Comparison of ENCODE assay signal across 18 cellular contexts in genomic region chr11:68891356-68891948, GRCh38. TPM values are rescaled to one million over a fixed set of nuclear protein-coding genes. Genes with fewer than 3 reads are reported as not detected.
A peak's percentile ranks its signal among the peaks of the same experiment; 100 is the strongest.
DNase-seq lines count a peak whose midpoint lies in the region; FAIRE-seq and TF ChIP-seq lines count a peak whose summit lies in the region.
"Had no signal": no experiment of that assay in that cellular context is flagged by ENCODE, and none has a peak within 500 bp of the region (broad histone marks: within the 10 kb centered on the region; RNA-seq: fewer than 3 reads in every experiment).

No MANE protein-coding gene starts in this region.

- H3K79me2 ChIP-seq in GM23248 (ENCODE audit: insufficient read depth) = no peaks in the 10 kb centered on the region

- TF ChIP-seq CTCF in chondrocyte (IDR thresholded peaks at IDR 0.05) (no peak), kidney (IDR thresholded peaks at IDR 0.05; ENCODE audit: borderline replicate concordance, extremely low read depth, insufficient read depth) (no peak)

- H3K27me3 Mint-ChIP-seq in chondrocyte (ENCODE audit: low read depth) = no peaks in the 10 kb centered on the region
- H3K27me3 Mint-ChIP-seq: activated CD4-positive, alpha-beta memory T cell treated with anti-CD3 and anti-CD28 coated beads for 36 hours; B cell; brain had no signal

- WGBS in GM23248 (ENCODE audit: low coverage in 1 of 2, low lambda C conversion rate in 2 of 2, missing lambda C conversion rate in 2 of 2), 2 experiments = 60 to 62% methylated on average over 17 of the region's 17 CpGs

- H3K36me3 ChIP-seq in GM23248 (ENCODE audit: low read depth) (peaks cover 14% of the 10 kb centered on the region; the same call in 1 of the 2 replicates), kidney (ENCODE audit: control insufficient read depth in 1 of 2, insufficient read depth in 2 of 2, low read length in 2 of 2) (peaks cover 12 to 26% of the 10 kb centered on the region in 2 donors)

- no peaks in the 10 kb centered on the region for H3K27me3 ChIP-seq in GM23248 (replicated peaks; ENCODE audit: insufficient read depth)
- H3K27me3 ChIP-seq: transverse colon had no signal

- H3K9me3 Mint-ChIP-seq in chondrocyte (ENCODE audit: low read depth) = no peaks in the 10 kb centered on the region
- H3K9me3 Mint-ChIP-seq: activated CD4-positive, alpha-beta memory T cell treated with anti-CD3 and anti-CD28 coated beads for 36 hours; activated T-helper 2 cell treated with anti-CD3 and anti-CD28 coated beads, Interferon-gamma antibody, Interleukin-2, Interleukin-4, amounts not matched to agents 10 μg/mL and 5 μg/mL and 100 μg/mL, durations not matched to agents 14 hours and 24 hours and 36 hours; brain; natural killer cell had no signal

- DNase-seq in GM23248 (no peak), chondrocyte (ENCODE audit: low spot score) (peak; percentile 68), kidney (no peak), NCI-H1930 (lab: John Stamatoyannopoulos, UW) (no peak), nucleus accumbens (lab: John Stamatoyannopoulos, UW) (no peak)
- DNase-seq in activated CD4-positive, alpha-beta T cell treated with anti-CD3 and anti-CD28 coated beads, Interleukin-2, amount 50 U/mL, for 1 hour = no peak
- no peak for DNase-seq in activated effector memory CD4-positive, alpha-beta T cell treated with anti-CD3 and anti-CD28 coated beads, Interleukin-2, amount 50 U/mL, for 16 hours
- DNase-seq: activated CD4-positive, alpha-beta memory T cell treated with anti-CD3 and anti-CD28 coated beads for 36 hours; DMS79; left colon; natural killer cell; NCI-H526 had no signal

- peaks cover 12% of the 10 kb centered on the region for H3K36me3 Mint-ChIP-seq in chondrocyte (ENCODE audit: low read depth)
- H3K36me3 Mint-ChIP-seq: natural killer cell had no signal

- in situ Hi-C loops in GM23248 (cut with MboI) = no loop called here

- peaks cover 27% of the 10 kb centered on the region for H3F3A ChIP-seq in GM23248 (ENCODE audit: insufficient read depth)

- no peak for FAIRE-seq in kidney (lab: Jason Lieb, UNC)

- peak overlapping the region; percentile 98 for H3K27ac Mint-ChIP-seq in chondrocyte (ENCODE audit: unreplicated experiment)
- H3K27ac Mint-ChIP-seq: activated CD4-positive, alpha-beta memory T cell treated with anti-CD3 and anti-CD28 coated beads for 36 hours; B cell had no signal

- no peaks in the 10 kb centered on the region for H3K9me2 ChIP-seq in GM23248 (ENCODE audit: insufficient read depth)

- no peaks in the 10 kb centered on the region for H4K20me1 ChIP-seq in GM23248 (ENCODE audit: insufficient read depth)

- H3K4me3 Mint-ChIP-seq in chondrocyte (ENCODE audit: unreplicated experiment) = peak overlapping the region; percentile 57
- H3K4me3 Mint-ChIP-seq: activated CD4-positive, alpha-beta memory T cell treated with anti-CD3 and anti-CD28 coated beads for 36 hours; B cell; brain; natural killer cell had no signal

- no peak overlapping the region for H2AFZ ChIP-seq in GM23248

- H3K4me3 ChIP-seq in GM23248 (no peak overlapping the region), kidney (ENCODE audit: low read length in 2 of 2) (no peak overlapping the region), skin epidermis (no peak overlapping the region)
- H3K4me3 ChIP-seq: transverse colon had no signal

- intact Hi-C loops in kidney (cut with DNase I) = no loop called here

- H3K4me2 ChIP-seq in GM23248 (ENCODE audit: unreplicated experiment) = peak overlapping the region; percentile 12

- H3K9ac ChIP-seq in GM23248 (peak overlapping the region; percentile 57), kidney (ENCODE audit: low read length in 2 of 2) (peak overlapping the region in 1 of 2 donors; percentile 12)

- H3K9me3 ChIP-seq in GM23248 (ENCODE audit: low read depth) (no peaks in the 10 kb centered on the region), kidney (ENCODE audit: control insufficient read depth in 1 of 2, low read length in 2 of 2) (no peaks in the 10 kb centered on the region)
- H3K9me3 ChIP-seq: transverse colon had no signal

- H3K4me1 ChIP-seq in GM23248 (ENCODE audit: insufficient read depth) (peaks cover 24% of the 10 kb centered on the region), kidney (ENCODE audit: control insufficient read depth in 1 of 2, insufficient read depth in 1 of 2, low read depth in 1 of 2, low read length in 2 of 2) (peaks cover 5 to 8% of the 10 kb centered on the region in 2 donors)

- H3K4me1 Mint-ChIP-seq in chondrocyte (ENCODE audit: low read depth) = peaks cover 33% of the 10 kb centered on the region
- H3K4me1 Mint-ChIP-seq: B cell, natural killer cell had no signal

- H3K27ac ChIP-seq in GM23248 (peak overlapping the region; percentile 69), kidney (ENCODE audit: low read depth in 2 of 2, low read length in 2 of 2) (peak overlapping the region; percentile 23 to 28), skin epidermis (peak overlapping the region in 14 of 21 experiments; percentile 21 to 78 (median 56))
- H3K27ac ChIP-seq: HL-60 had no signal

RNA-seq across cellular contexts. Expression of gene MRPL21, which starts 12.2 kb away (rescaled TPM):
- total RNA-seq in GM23248 (2014; rRNA removed; shearing (Covaris generic)) = 22.6 and 45.0 TPM in 2 replicates
- 122 and 126 TPM in 2 replicates for polyA plus RNA-seq in GM23248 (2016; fragmentation: Nextera tagmentation; extraction: Ambion mirVana)
- total RNA-seq in chondrocyte = 31.5 to 41.4 TPM (median 36.9 TPM) in 3 replicates
- 45.0 TPM for total RNA-seq in kidney
- 147 TPM for polyA plus RNA-seq in kidney (ENCODE audit: insufficient read depth, low read depth, low replicate concordance)

RNA-seq across cellular contexts. Expression of gene IGHMBP2, which starts 12.2 kb away (rescaled TPM):
- 5.2 and 5.8 TPM in 2 replicates for total RNA-seq in GM23248 (2014; rRNA removed; shearing (Covaris generic))
- 7.2 and 9.3 TPM in 2 replicates for polyA plus RNA-seq in GM23248 (2016; fragmentation: Nextera tagmentation; extraction: Ambion mirVana)
- total RNA-seq in chondrocyte = 17.4 to 21.4 TPM (median 18.1 TPM) in 3 replicates
- total RNA-seq in kidney = 19.6 TPM
- 8.8 TPM for polyA plus RNA-seq in kidney (ENCODE audit: insufficient read depth, low read depth, low replicate concordance)

RNA-seq across cellular contexts. Expression of gene CPT1A, which starts 49.7 kb away (rescaled TPM):
- 20.1 and 23.6 TPM in 2 replicates for total RNA-seq in GM23248 (2014; rRNA removed; shearing (Covaris generic))
- polyA plus RNA-seq in GM23248 (2016; fragmentation: Nextera tagmentation; extraction: Ambion mirVana) (9.5 and 9.6 TPM in 2 replicates), kidney (ENCODE audit: insufficient read depth, low read depth, low replicate concordance) (51.3 TPM)
- total RNA-seq in chondrocyte (58.0 to 83.0 TPM (median 58.8 TPM) in 3 replicates), kidney (61.5 TPM)
